ENCODE assay signal across 18 cellular contexts in the genomic region with DNA sequence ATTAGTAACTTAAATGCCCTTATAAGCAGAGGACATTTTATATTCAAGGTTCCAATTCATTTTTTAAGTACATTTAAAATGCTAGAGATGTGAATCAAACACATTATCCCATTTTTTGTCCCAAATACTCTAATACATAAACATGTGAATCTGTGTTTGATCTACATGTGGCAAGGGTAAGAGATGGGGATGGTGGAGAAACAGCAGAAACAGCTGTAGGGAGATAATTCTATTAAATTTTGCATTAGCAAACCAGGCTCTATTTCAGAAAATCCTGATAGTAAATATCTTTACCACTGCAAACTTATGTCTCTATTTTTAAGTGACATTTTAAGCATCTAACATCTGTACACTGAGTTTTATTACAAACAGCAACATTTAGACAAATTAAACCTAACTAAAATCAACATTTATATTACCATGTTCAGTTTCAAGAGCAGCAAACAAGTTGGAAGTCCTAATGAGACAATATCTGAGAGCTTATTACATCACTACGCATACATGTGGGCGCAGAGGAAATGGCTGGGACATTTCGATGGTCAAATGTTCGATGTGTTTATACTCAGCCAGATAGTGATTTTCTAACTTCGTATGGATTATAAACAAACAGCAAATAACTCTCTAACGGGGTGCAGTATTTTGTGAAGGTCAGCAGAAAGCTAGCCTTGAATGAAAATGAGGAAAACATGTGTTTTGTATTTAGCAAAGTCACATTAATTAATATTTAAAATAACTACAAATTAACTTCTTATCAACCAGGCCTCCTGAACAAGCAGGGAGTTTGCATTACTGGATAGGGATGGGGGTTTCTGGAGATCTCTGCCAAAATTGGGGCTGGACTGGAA.
DNase-seq lines count a peak whose midpoint lies in the region; FAIRE-seq and TF ChIP-seq lines count a peak whose summit lies in the region.
"Had no signal": no experiment of that assay in that cellular context is flagged by ENCODE, and none has a peak within 500 bp of the region (broad histone marks: within the 10 kb centered on the region; RNA-seq: fewer than 3 reads in every experiment).

No MANE protein-coding gene starts in this region.

- 45% methylated on average over 6 of the region's 6 CpGs for whole genome bisulfite sequencing in urinary bladder
- 87 to 89% methylated on average over 6 of the region's 6 CpGs for WGBS in thyroid gland, 2 donors

- H3K27ac ChIP-seq in urinary bladder (ENCODE audit: low read depth) (peak overlapping the region; percentile 50), thyroid gland (no peak overlapping the region)
- H3K27ac ChIP-seq: C4-2B had no signal

- TF ChIP-seq CTCF in thyroid gland (IDR thresholded peaks at IDR 0.05), result no peak

- H3K36me3 ChIP-seq in urinary bladder (ENCODE audit: insufficient read depth), result peaks cover 2% of the 10 kb centered on the region
- no peaks in the 10 kb centered on the region for H3K36me3 ChIP-seq in thyroid gland
- H3K36me3 ChIP-seq: BE2C had no signal

- no peaks in the 10 kb centered on the region for H3K27me3 ChIP-seq in thyroid gland
- H3K27me3 ChIP-seq: BE2C had no signal

- H3K4me3 ChIP-seq in urinary bladder (ENCODE audit: low read depth, low read length) (no peak overlapping the region), thyroid gland (replicated peaks in 1 of 3) (no peak overlapping the region)
- H3K4me3 ChIP-seq: GM23338 had no signal

- TF ChIP-seq POLR2A in thyroid gland (IDR thresholded peaks at IDR 0.05), result no peak

- intact Hi-C loops in thyroid gland (cut with DNase I), result no loop called here

- no peaks in the 10 kb centered on the region for H3K9me3 ChIP-seq in thyroid gland
- H3K9me3 ChIP-seq: BE2C had no signal

- peak; percentile 23 for FAIRE-seq in endometrium (lab: Jason Lieb, UNC)
- FAIRE-seq: A204.1, GM12891 had no signal

- H3K4me1 ChIP-seq in urinary bladder (ENCODE audit: insufficient read depth) (no peaks in the 10 kb centered on the region), thyroid gland (peaks cover 0 to 18% of the 10 kb centered on the region in 2 donors)
- H3K4me1 ChIP-seq: BE2C had no signal

- DNase-seq in SK-N-DZ (ENCODE audit: low spot score) (peak; percentile 8), iris pigment epithelial cell (ENCODE audit: low read depth) (peak; percentile 70), H4 (ENCODE audit: low spot score) (no peak), thyroid gland (no peak), iPS-NIHi11 (ENCODE audit: low spot score) (no peak)
- DNase-seq: BE2C; CD8-positive, alpha-beta T cell; COR-L47; DMS153; DMS79 treated with DMSO at 0.1 percent for 48 hours; EL; H9 had no signal

Comparison
In these comparisons a context has a peak if more than half of its experiments do, and no peak if none do; other contexts are left out.
1. DNase-seq: peak in SK-N-DZ (single experiment) and iris pigment epithelial cell (single experiment); none in H4 (single experiment), thyroid gland (0 of 2) and iPS-NIHi11 (single experiment).